ENCODE assay signal across 1 cellular context in the genomic region with DNA sequence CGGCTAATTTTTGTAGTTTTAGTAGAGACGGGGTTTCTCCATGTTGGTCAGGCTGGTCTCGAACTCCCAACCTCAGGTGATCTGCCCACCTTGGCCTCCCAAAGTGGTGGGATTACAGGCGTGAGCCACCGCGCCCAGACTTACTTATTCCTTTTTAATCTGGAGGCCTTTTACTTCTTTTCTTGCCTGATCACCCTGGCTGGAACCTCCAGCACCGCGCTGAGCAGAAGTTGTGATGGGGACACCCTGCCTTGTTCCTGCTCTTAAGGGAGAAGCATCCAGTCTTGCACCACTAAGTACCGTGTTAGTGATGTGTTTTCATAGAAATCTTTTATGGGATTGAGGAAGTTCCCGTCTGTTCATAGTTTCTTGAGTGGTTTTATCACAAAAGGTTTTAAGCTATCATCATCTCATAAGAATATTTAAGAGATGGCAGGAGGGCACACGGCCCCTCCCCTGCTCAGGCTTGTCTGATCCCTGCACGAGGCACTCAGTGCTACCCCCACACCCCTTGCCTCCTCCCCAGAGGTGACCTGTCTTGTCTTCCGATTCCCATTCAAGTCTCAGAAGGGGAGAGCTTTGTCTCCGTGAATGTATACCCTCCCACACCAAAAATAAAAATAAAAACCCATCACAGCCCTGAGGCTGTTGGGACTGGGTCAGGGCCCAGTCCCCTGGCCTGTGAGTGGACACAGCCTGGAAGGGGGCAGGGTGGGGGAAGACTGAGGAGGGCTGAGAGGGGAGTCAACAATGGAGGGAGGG.
TF ChIP-seq lines count a peak whose summit lies in the region.

No MANE protein-coding gene starts in this region.

TF ChIP-seq in H1, 55 proteins besides CTCF, POLR2A, EP300 and RAD21:
- no peak for TF ChIP-seq KDM4A (IDR thresholded peaks at IDR 0.05; ENCODE audit: low read depth, low read length, severe bottlenecking)
- TF ChIP-seq, protein P1, sequence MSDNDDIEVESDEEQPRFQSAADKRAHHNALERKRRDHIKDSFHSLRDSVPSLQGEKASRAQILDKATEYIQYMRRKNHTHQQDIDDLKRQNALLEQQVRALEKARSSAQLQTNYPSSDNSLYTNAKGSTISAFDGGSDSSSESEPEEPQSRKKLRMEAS (IDR thresholded peaks at IDR 0.05) = no peak
- TF ChIP-seq MAFK (IDR thresholded peaks at IDR 0.05; ENCODE audit: low read depth, low read length) = no peak
- no peak for TF ChIP-seq RXRA (IDR thresholded peaks at IDR 0.05; ENCODE audit: insufficient read depth, low read depth, low read length)
- no peak for TF ChIP-seq GABPA (IDR thresholded peaks at IDR 0.05; ENCODE audit: borderline replicate concordance, insufficient read depth, low read length)
- TF ChIP-seq CHD1 (IDR thresholded peaks at IDR 0.05; ENCODE audit: low read depth, low read length) = no peak
- no peak for TF ChIP-seq BACH1 (IDR thresholded peaks at IDR 0.05; ENCODE audit: low read length)
- TF ChIP-seq POU5F1 (IDR thresholded peaks at IDR 0.05; ENCODE audit: low read depth, low read length) = no peak
- no peak for TF ChIP-seq GTF2F1 (IDR thresholded peaks at IDR 0.05; ENCODE audit: borderline replicate concordance, low read depth, low read length)
- TF ChIP-seq CREB1 (IDR thresholded peaks at IDR 0.05) = no peak
- no peak for TF ChIP-seq KDM1A (IDR thresholded peaks at IDR 0.05; ENCODE audit: borderline replicate concordance, low read length)
- TF ChIP-seq RBBP5 (IDR thresholded peaks at IDR 0.05; ENCODE audit: borderline replicate concordance, low read depth, low read length) = no peak
- no peak for TF ChIP-seq CBX8 (IDR thresholded peaks at IDR 0.05; ENCODE audit: borderline replicate concordance, low read depth, low read length)
- no peak for TF ChIP-seq SIRT6 (IDR thresholded peaks at IDR 0.05; ENCODE audit: low read length)
- TF ChIP-seq RFX5 (IDR thresholded peaks at IDR 0.05; ENCODE audit: borderline replicate concordance, low read depth, low read length) = no peak
- TF ChIP-seq SIX5 (IDR thresholded peaks at IDR 0.05; ENCODE audit: low read depth, low read length) = no peak
- TF ChIP-seq, protein P2, sequence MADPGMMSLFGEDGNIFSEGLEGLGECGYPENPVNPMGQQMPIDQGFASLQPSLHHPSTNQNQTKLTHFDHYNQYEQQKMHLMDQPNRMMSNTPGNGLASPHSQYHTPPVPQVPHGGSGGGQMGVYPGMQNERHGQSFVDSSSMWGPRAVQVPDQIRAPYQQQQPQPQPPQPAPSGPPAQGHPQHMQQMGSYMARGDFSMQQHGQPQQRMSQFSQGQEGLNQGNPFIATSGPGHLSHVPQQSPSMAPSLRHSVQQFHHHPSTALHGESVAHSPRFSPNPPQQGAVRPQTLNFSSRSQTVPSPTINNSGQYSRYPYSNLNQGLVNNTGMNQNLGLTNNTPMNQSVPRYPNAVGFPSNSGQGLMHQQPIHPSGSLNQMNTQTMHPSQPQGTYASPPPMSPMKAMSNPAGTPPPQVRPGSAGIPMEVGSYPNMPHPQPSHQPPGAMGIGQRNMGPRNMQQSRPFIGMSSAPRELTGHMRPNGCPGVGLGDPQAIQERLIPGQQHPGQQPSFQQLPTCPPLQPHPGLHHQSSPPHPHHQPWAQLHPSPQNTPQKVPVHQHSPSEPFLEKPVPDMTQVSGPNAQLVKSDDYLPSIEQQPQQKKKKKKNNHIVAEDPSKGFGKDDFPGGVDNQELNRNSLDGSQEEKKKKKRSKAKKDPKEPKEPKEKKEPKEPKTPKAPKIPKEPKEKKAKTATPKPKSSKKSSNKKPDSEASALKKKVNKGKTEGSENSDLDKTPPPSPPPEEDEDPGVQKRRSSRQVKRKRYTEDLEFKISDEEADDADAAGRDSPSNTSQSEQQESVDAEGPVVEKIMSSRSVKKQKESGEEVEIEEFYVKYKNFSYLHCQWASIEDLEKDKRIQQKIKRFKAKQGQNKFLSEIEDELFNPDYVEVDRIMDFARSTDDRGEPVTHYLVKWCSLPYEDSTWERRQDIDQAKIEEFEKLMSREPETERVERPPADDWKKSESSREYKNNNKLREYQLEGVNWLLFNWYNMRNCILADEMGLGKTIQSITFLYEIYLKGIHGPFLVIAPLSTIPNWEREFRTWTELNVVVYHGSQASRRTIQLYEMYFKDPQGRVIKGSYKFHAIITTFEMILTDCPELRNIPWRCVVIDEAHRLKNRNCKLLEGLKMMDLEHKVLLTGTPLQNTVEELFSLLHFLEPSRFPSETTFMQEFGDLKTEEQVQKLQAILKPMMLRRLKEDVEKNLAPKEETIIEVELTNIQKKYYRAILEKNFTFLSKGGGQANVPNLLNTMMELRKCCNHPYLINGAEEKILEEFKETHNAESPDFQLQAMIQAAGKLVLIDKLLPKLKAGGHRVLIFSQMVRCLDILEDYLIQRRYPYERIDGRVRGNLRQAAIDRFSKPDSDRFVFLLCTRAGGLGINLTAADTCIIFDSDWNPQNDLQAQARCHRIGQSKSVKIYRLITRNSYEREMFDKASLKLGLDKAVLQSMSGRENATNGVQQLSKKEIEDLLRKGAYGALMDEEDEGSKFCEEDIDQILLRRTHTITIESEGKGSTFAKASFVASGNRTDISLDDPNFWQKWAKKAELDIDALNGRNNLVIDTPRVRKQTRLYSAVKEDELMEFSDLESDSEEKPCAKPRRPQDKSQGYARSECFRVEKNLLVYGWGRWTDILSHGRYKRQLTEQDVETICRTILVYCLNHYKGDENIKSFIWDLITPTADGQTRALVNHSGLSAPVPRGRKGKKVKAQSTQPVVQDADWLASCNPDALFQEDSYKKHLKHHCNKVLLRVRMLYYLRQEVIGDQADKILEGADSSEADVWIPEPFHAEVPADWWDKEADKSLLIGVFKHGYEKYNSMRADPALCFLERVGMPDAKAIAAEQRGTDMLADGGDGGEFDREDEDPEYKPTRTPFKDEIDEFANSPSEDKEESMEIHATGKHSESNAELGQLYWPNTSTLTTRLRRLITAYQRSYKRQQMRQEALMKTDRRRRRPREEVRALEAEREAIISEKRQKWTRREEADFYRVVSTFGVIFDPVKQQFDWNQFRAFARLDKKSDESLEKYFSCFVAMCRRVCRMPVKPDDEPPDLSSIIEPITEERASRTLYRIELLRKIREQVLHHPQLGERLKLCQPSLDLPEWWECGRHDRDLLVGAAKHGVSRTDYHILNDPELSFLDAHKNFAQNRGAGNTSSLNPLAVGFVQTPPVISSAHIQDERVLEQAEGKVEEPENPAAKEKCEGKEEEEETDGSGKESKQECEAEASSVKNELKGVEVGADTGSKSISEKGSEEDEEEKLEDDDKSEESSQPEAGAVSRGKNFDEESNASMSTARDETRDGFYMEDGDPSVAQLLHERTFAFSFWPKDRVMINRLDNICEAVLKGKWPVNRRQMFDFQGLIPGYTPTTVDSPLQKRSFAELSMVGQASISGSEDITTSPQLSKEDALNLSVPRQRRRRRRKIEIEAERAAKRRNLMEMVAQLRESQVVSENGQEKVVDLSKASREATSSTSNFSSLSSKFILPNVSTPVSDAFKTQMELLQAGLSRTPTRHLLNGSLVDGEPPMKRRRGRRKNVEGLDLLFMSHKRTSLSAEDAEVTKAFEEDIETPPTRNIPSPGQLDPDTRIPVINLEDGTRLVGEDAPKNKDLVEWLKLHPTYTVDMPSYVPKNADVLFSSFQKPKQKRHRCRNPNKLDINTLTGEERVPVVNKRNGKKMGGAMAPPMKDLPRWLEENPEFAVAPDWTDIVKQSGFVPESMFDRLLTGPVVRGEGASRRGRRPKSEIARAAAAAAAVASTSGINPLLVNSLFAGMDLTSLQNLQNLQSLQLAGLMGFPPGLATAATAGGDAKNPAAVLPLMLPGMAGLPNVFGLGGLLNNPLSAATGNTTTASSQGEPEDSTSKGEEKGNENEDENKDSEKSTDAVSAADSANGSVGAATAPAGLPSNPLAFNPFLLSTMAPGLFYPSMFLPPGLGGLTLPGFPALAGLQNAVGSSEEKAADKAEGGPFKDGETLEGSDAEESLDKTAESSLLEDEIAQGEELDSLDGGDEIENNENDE (IDR thresholded peaks at IDR 0.05; ENCODE audit: insufficient replicate concordance, low read length) = no peak
- no peak for TF ChIP-seq BCL11A (IDR thresholded peaks at IDR 0.05; ENCODE audit: low read depth in 2 of 2, low read length in 2 of 2)
- TF ChIP-seq TCF12 (IDR thresholded peaks at IDR 0.05; ENCODE audit: low read depth, low read length) = no peak
- TF ChIP-seq SUZ12 (IDR thresholded peaks at IDR 0.05; ENCODE audit: low read length) = no peak
TF ChIP-seq in H1: peak in this region for 0.
